Comparison of ENCODE assay signal across 11 cellular contexts in genomic region chr5:148972958-148973357, GRCh38.
DNase-seq lines count a peak whose midpoint lies in the region; ATAC-seq and TF ChIP-seq lines count a peak whose summit lies in the region.
"Had no signal": no experiment of that assay in that cellular context is flagged by ENCODE, and none has a peak within 500 bp of the region (broad histone marks: within the 10 kb centered on the region; RNA-seq: fewer than 3 reads in every experiment).

No MANE protein-coding gene starts in this region.

- POLR2A ChIA-PET in CD4-positive, alpha-beta T cell (lab: Charles Lee): no interaction called here

- H3K4me1 Mint-ChIP-seq in CD4-positive, alpha-beta T cell (ENCODE audit: low read depth): no peaks in the 10 kb centered on the region
- no peaks in the 10 kb centered on the region for H3K4me1 Mint-ChIP-seq in activated T-cell treated with anti-CD3 and anti-CD28 coated beads, Interleukin-2, amount 50 U/mL, for 24 hours (ENCODE audit: low read depth)
- H3K4me1 Mint-ChIP-seq: activated naive CD8-positive, alpha-beta T cell treated with anti-CD3 and anti-CD28 coated beads, Interleukin-2, amount 50 U/mL, for 24 hours; natural killer cell had no signal

- H3K27me3 ChIP-seq in CD4-positive, alpha-beta T cell (ENCODE audit: control insufficient read depth, insufficient read depth, low read length): no peaks in the 10 kb centered on the region

- CTCF ChIA-PET in CD4-positive, alpha-beta T cell (lab: Charles Lee): no interaction called here

- H3K27ac ChIP-seq in skin epidermis: peak overlapping the region in 18 of 21 experiments; percentile 36 to 86 (median 74)
- H3K27ac ChIP-seq in CD4-positive, alpha-beta T cell (ENCODE audit: low read depth, low read length): no peak overlapping the region
- H3K27ac ChIP-seq: SK-N-MC had no signal

- no peak overlapping the region for H3K4me3 Mint-ChIP-seq in CD4-positive, alpha-beta T cell
- no peak overlapping the region for H3K4me3 Mint-ChIP-seq in activated T-cell treated with anti-CD3 and anti-CD28 coated beads, Interleukin-2, amount 50 U/mL, for 24 hours
- H3K4me3 Mint-ChIP-seq: activated naive CD8-positive, alpha-beta T cell treated with anti-CD3 and anti-CD28 coated beads, Interleukin-2, amount 50 U/mL, for 24 hours; natural killer cell had no signal

- no peaks in the 10 kb centered on the region for H3K36me3 Mint-ChIP-seq in CD4-positive, alpha-beta T cell (ENCODE audit: low read depth)
- H3K36me3 Mint-ChIP-seq in activated T-cell treated with anti-CD3 and anti-CD28 coated beads, Interleukin-2, amount 50 U/mL, for 24 hours (ENCODE audit: low read depth): no peaks in the 10 kb centered on the region
- H3K36me3 Mint-ChIP-seq: natural killer cell had no signal

- no peaks in the 10 kb centered on the region for H3K9me3 Mint-ChIP-seq in CD4-positive, alpha-beta T cell
- H3K9me3 Mint-ChIP-seq in activated T-cell treated with anti-CD3 and anti-CD28 coated beads, Interleukin-2, amount 50 U/mL, for 24 hours: no peaks in the 10 kb centered on the region
- H3K9me3 Mint-ChIP-seq: activated naive CD8-positive, alpha-beta T cell treated with anti-CD3 and anti-CD28 coated beads, Interleukin-2, amount 50 U/mL, for 24 hours; natural killer cell had no signal

- TF ChIP-seq CTCF in CD4-positive, alpha-beta T cell (IDR thresholded peaks at IDR 0.05): no peak

- intact Hi-C loops in left cardiac atrium (cut with DNase I): no loop called here
- intact Hi-C loops in CD4-positive, alpha-beta T cell (cut with DNase I, micrococcal nuclease): no loop called here

- peaks cover 5% of the 10 kb centered on the region for H3K27me3 Mint-ChIP-seq in CD4-positive, alpha-beta T cell
- peaks cover 4% of the 10 kb centered on the region for H3K27me3 Mint-ChIP-seq in activated T-cell treated with anti-CD3 and anti-CD28 coated beads, Interleukin-2, amount 50 U/mL, for 24 hours

- DNase-seq in GM03348 (ENCODE audit: low spot score): peak; percentile 83
- peak; percentile 31 for DNase-seq in UCSD-AML1 (lab: John Stamatoyannopoulos, UW; ENCODE audit: unreplicated experiment)
- DNase-seq in left cardiac atrium: peak; percentile 70
- no peak for DNase-seq in CD4-positive, alpha-beta T cell
- DNase-seq in activated T-cell treated with anti-CD3 and anti-CD28 coated beads, Interleukin-2, amount 50 U/mL, for 24 hours: no peak
- DNase-seq: activated naive CD8-positive, alpha-beta T cell treated with anti-CD3 and anti-CD28 coated beads, Interleukin-2, amount 50 U/mL, for 24 hours; natural killer cell had no signal

- H3K4me3 ChIP-seq in skin epidermis: no peak overlapping the region
- H3K4me3 ChIP-seq: SK-N-MC had no signal

- no peaks in the 10 kb centered on the region for H3K9me3 ChIP-seq in CD4-positive, alpha-beta T cell (ENCODE audit: control insufficient read depth, low read length)

- ATAC-seq in left cardiac atrium (peak; percentile 76 to 93), HG02981 (IDR thresholded peaks at IDR 0.05; ENCODE audit: unreplicated experiment) (no peak), GM18867 (IDR thresholded peaks at IDR 0.05; ENCODE audit: unreplicated experiment) (no peak)
- no peak for ATAC-seq in CD4-positive, alpha-beta T cell (ENCODE audit: poor library complexity)
- ATAC-seq: activated naive CD8-positive, alpha-beta T cell treated with anti-CD3 and anti-CD28 coated beads, Interleukin-2, amount 50 U/mL, for 24 hours; natural killer cell had no signal

- no peak overlapping the region for H3K27ac Mint-ChIP-seq in CD4-positive, alpha-beta T cell
- no peak overlapping the region for H3K27ac Mint-ChIP-seq in activated T-cell treated with anti-CD3 and anti-CD28 coated beads, Interleukin-2, amount 50 U/mL, for 24 hours
- H3K27ac Mint-ChIP-seq: activated naive CD8-positive, alpha-beta T cell treated with anti-CD3 and anti-CD28 coated beads, Interleukin-2, amount 50 U/mL, for 24 hours; natural killer cell had no signal

Comparison
In these comparisons a context has a peak if more than half of its experiments do, and no peak if none do; other contexts are left out.
1. DNase-seq: peak in GM03348 (single experiment), UCSD-AML1 (single experiment) and left cardiac atrium (single experiment); none in CD4-positive, alpha-beta T cell (0 of 10) and activated T-cell treated with anti-CD3 and anti-CD28 coated beads, Interleukin-2, amount 50 U/mL, for 24 hours (single experiment).
2. ATAC-seq: peak in left cardiac atrium (2 of 2); none in CD4-positive, alpha-beta T cell (single experiment), HG02981 (single experiment) and GM18867 (single experiment).